ENCODE assay signal across 15 cellular contexts in genomic region chr18:59267511-59268126, GRCh38. TPM values are rescaled to one million over a fixed set of nuclear protein-coding genes. Genes with fewer than 3 reads are reported as not detected.
DNase-seq lines count a peak whose midpoint lies in the region; ATAC-seq, FAIRE-seq and TF ChIP-seq lines count a peak whose summit lies in the region.
"Had no signal": no experiment of that assay in that cellular context is flagged by ENCODE, and none has a peak within 500 bp of the region (broad histone marks: within the 10 kb centered on the region; RNA-seq: fewer than 3 reads in every experiment).

No MANE protein-coding gene starts in this region.

- TF ChIP-seq CTCF in A549 (IDR thresholded peaks at IDR 0.05): no peak

- DNase-seq in A549 (ENCODE audit: low read depth in 1 of 2, low spot score in 1 of 2) (peak; percentile 22 to 31), DMS114 treated with DMSO at 0.1 percent for 48 hours (lab: John Stamatoyannopoulos, UW; ENCODE audit: unreplicated experiment) (peak; percentile 15), memory B cell (ENCODE audit: low spot score in 2 of 2) (no peak), NOMO-1 treated with DMSO at 0.1 percent for 48 hours (lab: John Stamatoyannopoulos, UW; ENCODE audit: unreplicated experiment) (no peak), OCI-M2 (lab: John Stamatoyannopoulos, UW; ENCODE audit: unreplicated experiment) (no peak)
- DNase-seq in central memory CD4-positive, alpha-beta T cell: no peak
- DNase-seq: CD4-positive, alpha-beta T cell; cerebellar nuclear complex; left ventricle myocardium inferior; NCI-H1417; PC-3; psoas muscle had no signal

- no peak overlapping the region for H3K27ac ChIP-seq in A549
- H3K27ac ChIP-seq: left ventricle myocardium inferior, psoas muscle had no signal

- peaks cover 14% of the 10 kb centered on the region for H3K4me1 Mint-ChIP-seq in activated T-helper 17 cell treated with anti-CD3 and anti-CD28 coated beads, Interleukin-2, amount 50 U/mL, for 72 hours
- peaks cover 11% of the 10 kb centered on the region for H3K4me1 Mint-ChIP-seq in memory B cell

- H3K36me3 Mint-ChIP-seq in activated T-helper 17 cell treated with anti-CD3 and anti-CD28 coated beads, Interleukin-2, amount 50 U/mL, for 72 hours (ENCODE audit: low read depth): peaks cover 5% of the 10 kb centered on the region
- peaks cover 2% of the 10 kb centered on the region for H3K36me3 Mint-ChIP-seq in memory B cell

- H3K9me3 Mint-ChIP-seq in activated T-helper 17 cell treated with anti-CD3 and anti-CD28 coated beads, Interleukin-2, amount 50 U/mL, for 72 hours: no peaks in the 10 kb centered on the region
- H3K9me3 Mint-ChIP-seq in memory B cell: peaks cover 2% of the 10 kb centered on the region
- H3K9me3 Mint-ChIP-seq: activated T-helper 1 cell treated with anti-CD3 and anti-CD28 coated beads, Interleukin-12 subunit alpha, Interleukin-12 subunit beta, Interleukin-2, Interleukin-4 antibody, amounts not matched to agents 30 ng/mL and 10 ng/mL and 1 ng/mL, durations not matched to agents 14 hours and 24 hours and 36 hours; CD4-positive, alpha-beta T cell had no signal

- CTCF ChIA-PET in A549 (lab: Yijun Ruan, JAX): interaction anchor here (0.6 to 5.4 kb wide), 5 partner anchors 14 to 273 kb away, joined by 3 to 40 read pairs (median 14); no protein-coding TSS in a partner anchor

- peak; percentile 33 to 62; a peak in 5 of 6 replicates for ATAC-seq in A549
- ATAC-seq in activated T-helper 17 cell treated with anti-CD3 and anti-CD28 coated beads, Interleukin-2, amount 50 U/mL, for 72 hours (replicated peaks): no peak
- ATAC-seq in memory B cell (ENCODE audit: low read depth): no peak
- ATAC-seq in HG02610 (IDR thresholded peaks at IDR 0.05; ENCODE audit: unreplicated experiment): no peak
- ATAC-seq: PC-3, psoas muscle had no signal

- no peaks in the 10 kb centered on the region for H3K4me1 ChIP-seq in A549

- WGBS in A549 (ENCODE audit: missing lambda C conversion rate): 40% methylated on average over 22 of the region's 40 CpGs

- TF ChIP-seq POLR2A in A549 (IDR thresholded peaks at IDR 0.05; ENCODE audit: low read length): no peak

- H3K4me3 ChIP-seq in A549: no peak overlapping the region
- H3K4me3 ChIP-seq: psoas muscle had no signal

- peak overlapping the region; percentile 29 for H3K4me3 Mint-ChIP-seq in activated T-helper 17 cell treated with anti-CD3 and anti-CD28 coated beads, Interleukin-2, amount 50 U/mL, for 72 hours
- peak overlapping the region; percentile 5 for H3K4me3 Mint-ChIP-seq in memory B cell
- H3K4me3 Mint-ChIP-seq: activated T-helper 1 cell treated with anti-CD3 and anti-CD28 coated beads, Interleukin-12 subunit alpha, Interleukin-12 subunit beta, Interleukin-2, Interleukin-4 antibody, amounts not matched to agents 30 ng/mL and 10 ng/mL and 1 ng/mL, durations not matched to agents 14 hours and 24 hours and 36 hours; CD4-positive, alpha-beta T cell had no signal

- peak overlapping the region; percentile 51 for H3K4me2 ChIP-seq in A549

- FAIRE-seq in A549 (lab: Jason Lieb, UNC): no peak

- no peaks in the 10 kb centered on the region for H3K9me3 ChIP-seq in A549
- H3K9me3 ChIP-seq: left ventricle myocardium inferior, psoas muscle had no signal

- POLR2A ChIA-PET in A549 (lab: Yijun Ruan, JAX): no interaction called here

- no peak overlapping the region for H3K27ac Mint-ChIP-seq in activated T-helper 17 cell treated with anti-CD3 and anti-CD28 coated beads, Interleukin-2, amount 50 U/mL, for 72 hours
- H3K27ac Mint-ChIP-seq in memory B cell: no peak overlapping the region
- H3K27ac Mint-ChIP-seq: activated T-helper 1 cell treated with anti-CD3 and anti-CD28 coated beads, Interleukin-12 subunit alpha, Interleukin-12 subunit beta, Interleukin-2, Interleukin-4 antibody, amounts not matched to agents 30 ng/mL and 10 ng/mL and 1 ng/mL, durations not matched to agents 14 hours and 24 hours and 36 hours; CD4-positive, alpha-beta T cell had no signal

- no peak for TF ChIP-seq EP300 in A549 (IDR thresholded peaks at IDR 0.05)

- TF ChIP-seq RAD21 in A549 (conservative IDR thresholded peaks at IDR 0.05 in 1 of 2, IDR thresholded peaks at IDR 0.05 in 1 of 2): no peak

- peaks cover 65% of the 10 kb centered on the region for H3K27me3 Mint-ChIP-seq in activated T-helper 17 cell treated with anti-CD3 and anti-CD28 coated beads, Interleukin-2, amount 50 U/mL, for 72 hours
- H3K27me3 Mint-ChIP-seq in memory B cell: peaks cover 40% of the 10 kb centered on the region

TF ChIP-seq in A549, 52 proteins besides CTCF, POLR2A, EP300 and RAD21 (continues in another document):
- TF ChIP-seq ESRRA (IDR thresholded peaks at IDR 0.05; ENCODE audit: borderline replicate concordance, low read length): no peak
- TF ChIP-seq USF2 (IDR thresholded peaks at IDR 0.05): no peak
- TF ChIP-seq TP53 (CRISPR knock-in tag; IDR thresholded peaks at IDR 0.05): no peak
- no peak for TF ChIP-seq CBX8 (IDR thresholded peaks at IDR 0.05)
- TF ChIP-seq ZC3H11A (IDR thresholded peaks at IDR 0.05): no peak
- TF ChIP-seq ZFP36 (IDR thresholded peaks at IDR 0.05; ENCODE audit: borderline replicate concordance, partially characterized antibody): no peak
- TF ChIP-seq, protein P1, sequence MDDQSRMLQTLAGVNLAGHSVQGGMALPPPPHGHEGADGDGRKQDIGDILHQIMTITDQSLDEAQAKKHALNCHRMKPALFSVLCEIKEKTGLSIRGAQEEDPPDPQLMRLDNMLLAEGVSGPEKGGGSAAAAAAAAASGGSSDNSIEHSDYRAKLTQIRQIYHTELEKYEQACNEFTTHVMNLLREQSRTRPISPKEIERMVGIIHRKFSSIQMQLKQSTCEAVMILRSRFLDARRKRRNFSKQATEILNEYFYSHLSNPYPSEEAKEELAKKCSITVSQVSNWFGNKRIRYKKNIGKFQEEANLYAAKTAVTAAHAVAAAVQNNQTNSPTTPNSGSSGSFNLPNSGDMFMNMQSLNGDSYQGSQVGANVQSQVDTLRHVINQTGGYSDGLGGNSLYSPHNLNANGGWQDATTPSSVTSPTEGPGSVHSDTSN (IDR thresholded peaks at IDR 0.05): no peak
- no peak for TF ChIP-seq FOSB (CRISPR knock-in tag; IDR thresholded peaks at IDR 0.05)
- TF ChIP-seq NR3C1 (IDR thresholded peaks at IDR 0.05): no peak
- no peak for TF ChIP-seq SMC3 (IDR thresholded peaks at IDR 0.05)
- no peak for TF ChIP-seq RARB (CRISPR knock-in tag; IDR thresholded peaks at IDR 0.05)
- TF ChIP-seq EHF (CRISPR knock-in tag; IDR thresholded peaks at IDR 0.05): no peak
- no peak for TF ChIP-seq SREBF2 (IDR thresholded peaks at IDR 0.05)
- TF ChIP-seq, protein P2, sequence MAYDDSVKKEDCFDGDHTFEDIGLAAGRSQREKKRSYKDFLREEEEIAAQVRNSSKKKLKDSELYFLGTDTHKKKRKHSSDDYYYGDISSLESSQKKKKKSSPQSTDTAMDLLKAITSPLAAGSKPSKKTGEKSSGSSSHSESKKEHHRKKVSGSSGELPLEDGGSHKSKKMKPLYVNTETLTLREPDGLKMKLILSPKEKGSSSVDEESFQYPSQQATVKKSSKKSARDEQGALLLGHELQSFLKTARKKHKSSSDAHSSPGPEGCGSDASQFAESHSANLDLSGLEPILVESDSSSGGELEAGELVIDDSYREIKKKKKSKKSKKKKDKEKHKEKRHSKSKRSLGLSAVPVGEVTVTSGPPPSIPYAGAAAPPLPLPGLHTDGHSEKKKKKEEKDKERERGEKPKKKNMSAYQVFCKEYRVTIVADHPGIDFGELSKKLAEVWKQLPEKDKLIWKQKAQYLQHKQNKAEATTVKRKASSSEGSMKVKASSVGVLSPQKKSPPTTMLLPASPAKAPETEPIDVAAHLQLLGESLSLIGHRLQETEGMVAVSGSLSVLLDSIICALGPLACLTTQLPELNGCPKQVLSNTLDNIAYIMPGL (CRISPR knock-in tag; IDR thresholded peaks at IDR 0.05; ENCODE audit: borderline replicate concordance): no peak
- TF ChIP-seq EHMT2 (IDR thresholded peaks at IDR 0.05; ENCODE audit: low read depth): no peak
- TF ChIP-seq CEBPB (IDR thresholded peaks at IDR 0.05): no peak
- TF ChIP-seq TFCP2L1 (CRISPR knock-in tag; IDR thresholded peaks at IDR 0.05): no peak
- TF ChIP-seq CBX2 (IDR thresholded peaks at IDR 0.05; ENCODE audit: borderline replicate concordance, low read depth): no peak
- TF ChIP-seq NFE2L2 (conservative IDR thresholded peaks at IDR 0.05; ENCODE audit: low read length): no peak

RNA-seq across cellular contexts. Expression of gene RAX, which starts 5.6 kb away (rescaled TPM):
- polyA plus RNA-seq in A549 (2011; rRNA removed) (not detected in 2 replicates), A549 (2017; fragmentation: RNase III; extraction: RNeasy Plus Mini Kit Qiagen cat#74134 plus additional on column Dnase treatment) (not detected in 3 replicates)
- polyA plus RNA-seq in A549 (2012; cell fraction: cytosol; rRNA removed): not detected in 2 replicates
- polyA plus RNA-seq in A549 (2012; cell fraction: nucleus; rRNA removed): not detected in 2 replicates
- not detected in 2 replicates for polyA minus RNA-seq in A549 (2011; rRNA and poly(A)+ RNA removed)
- under 1 TPM in 1 of 2 donors, not detected in 1; 0.24 TPM for total RNA-seq in activated T-helper 17 cell treated with anti-CD3 and anti-CD28 coated beads, Interleukin-2, amount 50 U/mL, for 72 hours
- total RNA-seq: activated T-helper 1 cell treated with anti-CD3 and anti-CD28 coated beads, Interleukin-12 subunit alpha, Interleukin-12 subunit beta, Interleukin-2, Interleukin-4 antibody, amounts not matched to agents 30 ng/mL and 10 ng/mL and 1 ng/mL, durations not matched to agents 14 hours and 24 hours and 36 hours; CD4-positive, alpha-beta T cell; left ventricle myocardium inferior; PC-3; psoas muscle had no signal
- polyA plus RNA-seq: psoas muscle had no signal

RNA-seq across cellular contexts. Expression of gene GRP, which starts 47.7 kb away (rescaled TPM):
- not detected in 2 replicates for polyA plus RNA-seq in A549 (2011; rRNA removed)
- polyA plus RNA-seq in A549 (2012; cell fraction: cytosol; rRNA removed): not detected in 2 replicates
- polyA plus RNA-seq in A549 (2012; cell fraction: nucleus; rRNA removed): not detected in 2 replicates
- polyA plus RNA-seq in A549 (2017; fragmentation: RNase III; extraction: RNeasy Plus Mini Kit Qiagen cat#74134 plus additional on column Dnase treatment): not detected in 3 replicates
- polyA minus RNA-seq in A549 (2011; rRNA and poly(A)+ RNA removed): not detected in 2 replicates
- total RNA-seq in activated T-helper 17 cell treated with anti-CD3 and anti-CD28 coated beads, Interleukin-2, amount 50 U/mL, for 72 hours: not detected
- total RNA-seq: activated T-helper 1 cell treated with anti-CD3 and anti-CD28 coated beads, Interleukin-12 subunit alpha, Interleukin-12 subunit beta, Interleukin-2, Interleukin-4 antibody, amounts not matched to agents 30 ng/mL and 10 ng/mL and 1 ng/mL, durations not matched to agents 14 hours and 24 hours and 36 hours; CD4-positive, alpha-beta T cell; left ventricle myocardium inferior; PC-3; psoas muscle had no signal
- polyA plus RNA-seq: psoas muscle had no signal

RNA-seq across cellular contexts. Expression of gene CPLX4, which starts 50.8 kb away (rescaled TPM):
- polyA plus RNA-seq in A549 (2011; rRNA removed) (not detected in 2 replicates), A549 (2017; fragmentation: RNase III; extraction: RNeasy Plus Mini Kit Qiagen cat#74134 plus additional on column Dnase treatment) (not detected in 3 replicates)
- not detected in 2 replicates for polyA plus RNA-seq in A549 (2012; cell fraction: cytosol; rRNA removed)
- not detected in 2 replicates for polyA plus RNA-seq in A549 (2012; cell fraction: nucleus; rRNA removed)
- not detected in 2 replicates for polyA minus RNA-seq in A549 (2011; rRNA and poly(A)+ RNA removed)
- total RNA-seq in activated T-helper 17 cell treated with anti-CD3 and anti-CD28 coated beads, Interleukin-2, amount 50 U/mL, for 72 hours: not detected
- total RNA-seq: activated T-helper 1 cell treated with anti-CD3 and anti-CD28 coated beads, Interleukin-12 subunit alpha, Interleukin-12 subunit beta, Interleukin-2, Interleukin-4 antibody, amounts not matched to agents 30 ng/mL and 10 ng/mL and 1 ng/mL, durations not matched to agents 14 hours and 24 hours and 36 hours; CD4-positive, alpha-beta T cell; left ventricle myocardium inferior; PC-3; psoas muscle had no signal
- polyA plus RNA-seq: psoas muscle had no signal

Comparison
In these comparisons a context has a peak if more than half of its experiments do, and no peak if none do; other contexts are left out.
1. ATAC-seq: peak in A549 (2 of 2); none in activated T-helper 17 cell treated with anti-CD3 and anti-CD28 coated beads, Interleukin-2, amount 50 U/mL, for 72 hours (single experiment), memory B cell (single experiment) and HG02610 (single experiment).
2. DNase-seq: peak in A549 (2 of 2) and DMS114 treated with DMSO at 0.1 percent for 48 hours (single experiment); none in memory B cell (0 of 2), central memory CD4-positive, alpha-beta T cell (single experiment), NOMO-1 treated with DMSO at 0.1 percent for 48 hours (single experiment) and OCI-M2 (single experiment).